25 cellular contexts compared by ENCODE assay signal in the genomic region with DNA sequence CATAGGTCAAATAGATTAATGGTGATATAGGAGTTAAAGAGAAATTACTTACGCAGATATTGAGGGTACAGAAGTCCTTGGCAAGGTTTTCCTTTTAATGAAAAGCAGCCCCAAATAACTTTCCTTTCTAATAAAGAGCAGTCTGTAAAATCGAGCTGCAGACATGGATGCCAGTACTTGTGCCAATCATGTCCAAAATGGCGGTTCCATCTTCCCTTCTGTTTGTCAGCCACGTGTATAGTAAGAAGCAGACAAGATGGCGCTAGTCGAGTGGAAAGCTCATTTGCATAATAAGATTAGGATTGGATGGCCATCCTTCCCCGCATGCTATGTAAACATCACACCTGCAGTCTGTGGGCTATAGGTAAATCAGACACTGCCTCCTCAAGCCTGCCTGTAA.
DNase-seq lines count a peak whose midpoint lies in the region; ATAC-seq and TF ChIP-seq lines count a peak whose summit lies in the region.
"Had no signal": no experiment of that assay in that cellular context is flagged by ENCODE, and none has a peak within 500 bp of the region (broad histone marks: within the 10 kb centered on the region; RNA-seq: fewer than 3 reads in every experiment).

No MANE protein-coding gene starts in this region.

- H3K27me3 ChIP-seq in esophagus muscularis mucosa: no peaks in the 10 kb centered on the region
- no peaks in the 10 kb centered on the region for H3K27me3 ChIP-seq in CD4-positive, alpha-beta T cell (ENCODE audit: control insufficient read depth, insufficient read depth, low read length)

- CTCF ChIA-PET in CD4-positive, alpha-beta T cell (lab: Charles Lee): interaction anchor here (1.3 kb wide), 1 partner anchor 12 kb away, joined by 3 read pairs; no protein-coding TSS in a partner anchor

- DNase-seq in NCI-H2227 (lab: John Stamatoyannopoulos, UW; ENCODE audit: unreplicated experiment) (peak; percentile 1), NCI-H2227 treated with DMSO at 0.1 percent for 48 hours (lab: John Stamatoyannopoulos, UW) (no peak), DMS153 treated with DMSO at 0.1 percent for 48 hours (lab: John Stamatoyannopoulos, UW; ENCODE audit: unreplicated experiment) (peak; percentile 49), NCI-H526 treated with DMSO at 0.1 percent for 48 hours (lab: John Stamatoyannopoulos, UW) (peak; percentile 9), esophagus muscularis mucosa (ENCODE audit: extremely low spot score) (peak; percentile 86), NCI-H1092 treated with DMSO at 0.1 percent for 48 hours (lab: John Stamatoyannopoulos, UW) (no peak)
- no peak for DNase-seq in CD4-positive, alpha-beta T cell
- DNase-seq: AML-193; C1 segment of cervical spinal cord; CD8-positive, alpha-beta memory T cell; EL; HCEC 1CT; KBM-7; NCI-H1105; NCI-H1694; NCI-H2081 treated with DMSO at 0.1 percent for 48 hours; NK-92 treated with Interleukin-12 subunit alpha and Interleukin-12 subunit beta, amount 100 ng/mL, for 24 hours; SHP77 treated with DMSO at 0.1 percent for 48 hours; SW 1271; T-helper 17 cell had no signal

- POLR2A ChIA-PET in CD4-positive, alpha-beta T cell (lab: Charles Lee): no interaction called here

- no peak for TF ChIP-seq CTCF in esophagus muscularis mucosa (IDR thresholded peaks at IDR 0.05)
- TF ChIP-seq CTCF in CD4-positive, alpha-beta T cell (IDR thresholded peaks at IDR 0.05): no peak

- intact Hi-C loops in esophagus muscularis mucosa (cut with DNase I): no loop called here
- intact Hi-C loops in CD4-positive, alpha-beta T cell (cut with DNase I, micrococcal nuclease): no loop called here

- ATAC-seq in CD4-positive, alpha-beta T cell (ENCODE audit: poor library complexity): no peak
- ATAC-seq in GM21367 (IDR thresholded peaks at IDR 0.05; ENCODE audit: unreplicated experiment): no peak
- ATAC-seq: HepG2, T-helper 17 cell had no signal

- no peak overlapping the region for H3K4me3 Mint-ChIP-seq in CD4-positive, alpha-beta T cell
- H3K4me3 Mint-ChIP-seq: CD8-positive, alpha-beta memory T cell; T-helper 17 cell had no signal

- no peak for TF ChIP-seq POLR2A in esophagus muscularis mucosa (IDR thresholded peaks at IDR 0.05; ENCODE audit: low read depth)

- peaks cover 0 to 62% (median 31%) of the 10 kb centered on the region in 4 donors for H3K4me1 ChIP-seq in esophagus muscularis mucosa

- 93% methylated on average over 7 of the region's 7 CpGs for WGBS in esophagus muscularis mucosa

- no peaks in the 10 kb centered on the region for H3K4me1 Mint-ChIP-seq in CD4-positive, alpha-beta T cell (ENCODE audit: low read depth)
- H3K4me1 Mint-ChIP-seq: CD8-positive, alpha-beta memory T cell; T-helper 17 cell had no signal

- H3K9me3 Mint-ChIP-seq in CD4-positive, alpha-beta T cell: no peaks in the 10 kb centered on the region

- H3K27ac Mint-ChIP-seq in CD4-positive, alpha-beta T cell: no peak overlapping the region
- H3K27ac Mint-ChIP-seq: CD8-positive, alpha-beta memory T cell; T-helper 17 cell had no signal

- H3K9me3 ChIP-seq in esophagus muscularis mucosa: no peaks in the 10 kb centered on the region
- H3K9me3 ChIP-seq in CD4-positive, alpha-beta T cell (ENCODE audit: control insufficient read depth, low read length): no peaks in the 10 kb centered on the region

- H3K4me3 ChIP-seq in esophagus muscularis mucosa: no peak overlapping the region
- H3K4me3 ChIP-seq: SK-N-MC had no signal

- TF ChIP-seq EP300 in esophagus muscularis mucosa (IDR thresholded peaks at IDR 0.05): no peak

- peak overlapping the region in 2 of 4 donors; percentile 31 to 65 for H3K27ac ChIP-seq in esophagus muscularis mucosa (replicated peaks in 1 of 4)
- no peak overlapping the region for H3K27ac ChIP-seq in CD4-positive, alpha-beta T cell (ENCODE audit: low read depth, low read length)
- H3K27ac ChIP-seq: HL-60, RWPE1, SK-N-MC had no signal

- no peaks in the 10 kb centered on the region for H3K36me3 Mint-ChIP-seq in CD4-positive, alpha-beta T cell (ENCODE audit: low read depth)

- H3K27me3 Mint-ChIP-seq in CD4-positive, alpha-beta T cell: no peaks in the 10 kb centered on the region

- H3K36me3 ChIP-seq in esophagus muscularis mucosa: no peaks in the 10 kb centered on the region

Comparison
In these comparisons a context has a peak if more than half of its experiments do, and no peak if none do; other contexts are left out.
1. DNase-seq: peak in NCI-H2227 (single experiment), DMS153 treated with DMSO at 0.1 percent for 48 hours (single experiment), NCI-H526 treated with DMSO at 0.1 percent for 48 hours (single experiment) and esophagus muscularis mucosa (single experiment); none in NCI-H2227 treated with DMSO at 0.1 percent for 48 hours (single experiment), NCI-H1092 treated with DMSO at 0.1 percent for 48 hours (single experiment) and CD4-positive, alpha-beta T cell (0 of 10).